Comparison of ENCODE assay signal across 24 cellular contexts in the genomic region with DNA sequence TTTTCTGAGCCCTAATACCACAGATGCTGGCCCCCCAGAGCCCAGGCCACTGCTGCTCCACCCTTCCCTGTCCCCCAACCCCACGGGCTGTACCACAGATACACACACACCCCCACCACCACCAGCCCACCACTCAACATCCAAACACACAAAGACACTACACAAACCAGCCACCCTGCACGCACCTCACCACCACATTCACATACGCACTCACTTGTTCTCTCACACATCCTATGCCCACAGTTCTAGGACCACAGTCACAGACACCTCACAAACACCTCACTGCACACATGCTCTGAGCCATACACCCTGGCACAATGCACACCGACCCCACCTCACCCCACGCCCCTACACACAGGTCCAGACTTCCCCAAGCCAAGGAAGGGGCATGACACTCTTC. TPM values are rescaled to one million over a fixed set of nuclear protein-coding genes. Genes with fewer than 3 reads are reported as not detected.
DNase-seq lines count a peak whose midpoint lies in the region; ATAC-seq and TF ChIP-seq lines count a peak whose summit lies in the region.
"Had no signal": no experiment of that assay in that cellular context is flagged by ENCODE, and none has a peak within 500 bp of the region (broad histone marks: within the 10 kb centered on the region; RNA-seq: fewer than 3 reads in every experiment).

No MANE protein-coding gene starts in this region.

- H3K27me3 Mint-ChIP-seq in CD4-positive, alpha-beta T cell, result peaks cover 24% of the 10 kb centered on the region

- 90 to 94% (median 92%) methylated on average over 5 of the region's 5 CpGs for WGBS in psoas muscle, 3 donors

- H3K4me1 ChIP-seq in psoas muscle (no peaks in the 10 kb centered on the region), upper lobe of right lung (peaks cover 7% of the 10 kb centered on the region)
- H3K4me1 ChIP-seq: tibial artery had no signal

- H3K27me3 ChIP-seq in psoas muscle (ENCODE audit: insufficient read depth in 3 of 3, low read length in 2 of 3), result peaks cover 0 to 21% (median 0%) of the 10 kb centered on the region in 3 donors
- no peaks in the 10 kb centered on the region for H3K27me3 ChIP-seq in upper lobe of right lung
- H3K27me3 ChIP-seq in CD4-positive, alpha-beta T cell (ENCODE audit: control insufficient read depth, insufficient read depth, low read length), result no peaks in the 10 kb centered on the region

- CTCF ChIA-PET in CD4-positive, alpha-beta T cell (lab: Charles Lee), result no interaction called here

- no peaks in the 10 kb centered on the region for H3K9me3 Mint-ChIP-seq in CD4-positive, alpha-beta T cell
- H3K9me3 Mint-ChIP-seq: activated CD4-positive, alpha-beta memory T cell treated with anti-CD3 and anti-CD28 coated beads for 36 hours; HFFc6 had no signal

- H3K27ac Mint-ChIP-seq in CD4-positive, alpha-beta T cell, result no peak overlapping the region
- H3K27ac Mint-ChIP-seq: activated CD4-positive, alpha-beta memory T cell treated with anti-CD3 and anti-CD28 coated beads for 36 hours; HFFc6 had no signal

- no peak overlapping the region for H3K4me3 Mint-ChIP-seq in CD4-positive, alpha-beta T cell
- H3K4me3 Mint-ChIP-seq: activated CD4-positive, alpha-beta memory T cell treated with anti-CD3 and anti-CD28 coated beads for 36 hours; HFFc6 had no signal

- H3K27ac ChIP-seq in psoas muscle (peak overlapping the region; percentile 30), upper lobe of right lung (no peak overlapping the region)
- no peak overlapping the region for H3K27ac ChIP-seq in CD4-positive, alpha-beta T cell (ENCODE audit: low read depth, low read length)
- H3K27ac ChIP-seq: epithelial cell of prostate, RWPE1, tibial artery had no signal

- intact Hi-C loops in cardiac septum (cut with DNase I) (no loop called here), left ventricle myocardium superior (cut with micrococcal nuclease) (no loop called here), psoas muscle (cut with DNase I) (no loop called here), upper lobe of right lung (cut with DNase I) (no loop called here)
- intact Hi-C loops in CD4-positive, alpha-beta T cell (cut with DNase I, micrococcal nuclease), result no loop called here

- no peaks in the 10 kb centered on the region for H3K4me1 Mint-ChIP-seq in CD4-positive, alpha-beta T cell (ENCODE audit: low read depth)

- no peaks in the 10 kb centered on the region for H3K36me3 ChIP-seq in psoas muscle (ENCODE audit: insufficient read depth in 1 of 2, low read depth in 1 of 2)
- no peaks in the 10 kb centered on the region for H3K36me3 ChIP-seq in upper lobe of right lung
- H3K36me3 ChIP-seq: tibial artery had no signal

- H3K9me3 ChIP-seq in psoas muscle (no peaks in the 10 kb centered on the region), upper lobe of right lung (no peaks in the 10 kb centered on the region)
- H3K9me3 ChIP-seq in CD4-positive, alpha-beta T cell (ENCODE audit: control insufficient read depth, low read length), result no peaks in the 10 kb centered on the region
- H3K9me3 ChIP-seq: mucosa of descending colon, tibial artery had no signal

- TF ChIP-seq CTCF in psoas muscle (IDR thresholded peaks at IDR 0.05), result no peak
- TF ChIP-seq CTCF in upper lobe of right lung (IDR thresholded peaks at IDR 0.05), result no peak
- no peak for TF ChIP-seq CTCF in CD4-positive, alpha-beta T cell (IDR thresholded peaks at IDR 0.05)

- H3K36me3 Mint-ChIP-seq in CD4-positive, alpha-beta T cell (ENCODE audit: low read depth), result no peaks in the 10 kb centered on the region
- H3K36me3 Mint-ChIP-seq: activated CD4-positive, alpha-beta memory T cell treated with anti-CD3 and anti-CD28 coated beads for 36 hours had no signal

- H3K4me3 ChIP-seq in psoas muscle, result no peak overlapping the region
- H3K4me3 ChIP-seq in upper lobe of right lung, result no peak overlapping the region
- H3K4me3 ChIP-seq: mucosa of descending colon, tibial artery had no signal

- DNase-seq in cardiac septum (ENCODE audit: low spot score) (peak; percentile 7), left ventricle myocardium superior (no peak), left lobe of liver (ENCODE audit: low spot score) (peak; percentile 33), psoas muscle (peak in 1 of 2 donors; percentile 36), upper lobe of right lung (peak; percentile 42), activated T-cell treated with anti-CD3 and anti-CD28 coated beads for 4 hours (no peak)
- no peak for DNase-seq in CD4-positive, alpha-beta T cell
- DNase-seq: 8988T; activated CD4-positive, alpha-beta memory T cell treated with anti-CD3 and anti-CD28 coated beads for 36 hours; activated CD4-positive, CD25-positive, alpha-beta regulatory T cell; activated naive CD4-positive, alpha-beta T cell; amniotic stem cell; central memory CD4-positive, alpha-beta T cell; foreskin melanocyte; HFFc6; IMR-90; NCI-H1436; NCI-H524; T1000 had no signal

- ATAC-seq in left ventricle myocardium superior (no peak), left lobe of liver (no peak), psoas muscle (no peak), upper lobe of right lung (no peak), HG02798 (IDR thresholded peaks at IDR 0.05; ENCODE audit: poor library complexity, unreplicated experiment) (no peak)
- no peak for ATAC-seq in CD4-positive, alpha-beta T cell (ENCODE audit: poor library complexity)
- ATAC-seq: mucosa of descending colon had no signal

- POLR2A ChIA-PET in CD4-positive, alpha-beta T cell (lab: Charles Lee), result no interaction called here

RNA-seq across cellular contexts. Expression of a gene that starts 22.5 kb away (rescaled TPM):
- total RNA-seq in cardiac septum, result 17.8 TPM
- 27.9 TPM for total RNA-seq in left ventricle myocardium superior
- 345 TPM for total RNA-seq in left lobe of liver
- total RNA-seq in psoas muscle, result 10 to 100 TPM in 2 of 4 donors, 1 to 10 TPM in 2; 5.6 to 15.3 (median 9.4) TPM
- polyA plus RNA-seq in psoas muscle, result 1 to 10 TPM; 3.2 to 9.0 (median 8.1) TPM
- total RNA-seq in upper lobe of right lung, result 19.8 TPM
- total RNA-seq in CD4-positive, alpha-beta T cell, result 1 to 10 TPM; 3.1 to 3.2 TPM

RNA-seq across cellular contexts. Expression of a gene that starts 50.5 kb away (rescaled TPM):
- total RNA-seq in cardiac septum, result not detected
- 0.50 TPM for total RNA-seq in left ventricle myocardium superior
- total RNA-seq in left lobe of liver, result 2.3 TPM
- under 1 TPM in 2 of 4 donors, not detected in 2; 0.24 to 0.91 TPM for total RNA-seq in psoas muscle
- polyA plus RNA-seq in psoas muscle, result under 1 TPM; 0.09 to 0.44 (median 0.37) TPM
- 3.4 TPM for total RNA-seq in upper lobe of right lung
- total RNA-seq in CD4-positive, alpha-beta T cell, result not detected
- total RNA-seq: activated CD4-positive, alpha-beta memory T cell treated with anti-CD3 and anti-CD28 coated beads for 36 hours; IMR-90 had no signal
- polyA plus RNA-seq: IMR-90 had no signal

RNA-seq across cellular contexts. Expression of a gene that starts 51.6 kb away (rescaled TPM):
- not detected for total RNA-seq in cardiac septum
- not detected for total RNA-seq in left ventricle myocardium superior
- not detected for total RNA-seq in left lobe of liver
- not detected for total RNA-seq in psoas muscle
- not detected for polyA plus RNA-seq in psoas muscle
- 3.0 TPM for total RNA-seq in upper lobe of right lung
- not detected for total RNA-seq in CD4-positive, alpha-beta T cell
- total RNA-seq: activated CD4-positive, alpha-beta memory T cell treated with anti-CD3 and anti-CD28 coated beads for 36 hours; HFFc6 had no signal

Comparison
In these comparisons a context has a peak if more than half of its experiments do, and no peak if none do; other contexts are left out.
1. DNase-seq: peak in cardiac septum (single experiment), left lobe of liver (single experiment) and upper lobe of right lung (single experiment); none in left ventricle myocardium superior (single experiment), CD4-positive, alpha-beta T cell (0 of 10) and activated T-cell treated with anti-CD3 and anti-CD28 coated beads for 4 hours (single experiment).
2. RNA of a gene that starts 22.5 kb away (total RNA-seq): 345 TPM in left lobe of liver (single experiment); 27.9 TPM in left ventricle myocardium superior (single experiment), 19.8 TPM in upper lobe of right lung (single experiment), 17.8 TPM in cardiac septum (single experiment), 5.6 to 15.3 TPM in psoas muscle and 3.1 to 3.2 TPM in CD4-positive, alpha-beta T cell; every median in the first group is over 10 times any median in the second.